Comparison of ENCODE assay signal across 1 cellular context in genomic region chr2:121134728-121135127, GRCh38.
TF ChIP-seq lines count a peak whose summit lies in the region.

No MANE protein-coding gene starts in this region.

TF ChIP-seq in H1, 55 proteins besides CTCF, POLR2A, EP300 and RAD21 (continued from another document):
- TF ChIP-seq RFX5 (IDR thresholded peaks at IDR 0.05; ENCODE audit: borderline replicate concordance, low read depth, low read length) (no peak), KDM4A (IDR thresholded peaks at IDR 0.05; ENCODE audit: low read depth, low read length, severe bottlenecking) (no peak)
TF ChIP-seq in H1: peak in this region for 0.
